Comparison of ENCODE assay signal across 1 cellular context in genomic region chr17:58565389-58566311, GRCh38.
TF ChIP-seq lines count a peak whose summit lies in the region.

No MANE protein-coding gene starts in this region.

TF ChIP-seq in GM12878, 131 proteins besides CTCF, POLR2A, EP300 and RAD21 (continued from another document):
- no peak for TF ChIP-seq MLLT1 (IDR thresholded peaks at IDR 0.05)
TF ChIP-seq in GM12878: peak in this region for 1.
